In genomic region chr1:43454270-43455011, GRCh38 we compare ENCODE assay signal across 7 cellular contexts. TPM values are rescaled to one million over a fixed set of nuclear protein-coding genes. Genes with fewer than 3 reads are reported as not detected.
A peak's percentile ranks its signal among the peaks of the same experiment; 100 is the strongest.
DNase-seq lines count a peak whose midpoint lies in the region; ATAC-seq and FAIRE-seq lines count a peak whose summit lies in the region.

No MANE protein-coding gene starts in this region.

- H3K27me3 ChIP-seq in mesenchymal stem cell (ENCODE audit: control insufficient read depth in 1 of 2, insufficient read depth in 1 of 2, low read length in 2 of 2): no peaks in the 10 kb centered on the region

- peak overlapping the region; percentile 89 for H4K8ac ChIP-seq in mesenchymal stem cell (ENCODE audit: low read length)

- no peak overlapping the region for H3K23ac ChIP-seq in mesenchymal stem cell (ENCODE audit: low read length in 2 of 2)

- H2AK5ac ChIP-seq in mesenchymal stem cell (ENCODE audit: low read length, severe bottlenecking): no peak overlapping the region

- no peak overlapping the region for H2BK120ac ChIP-seq in mesenchymal stem cell (ENCODE audit: low read depth, low read length)

- peak; percentile 84 for FAIRE-seq in endometrium (lab: Jason Lieb, UNC)

- WGBS in mesenchymal stem cell: 30% methylated on average over 19 of the region's 19 CpGs

- peak overlapping the region; percentile 45 for H4K91ac ChIP-seq in mesenchymal stem cell (ENCODE audit: low read length)

- peaks cover 13% of the 10 kb centered on the region for H3K79me1 ChIP-seq in mesenchymal stem cell (replicated peaks; ENCODE audit: low read length, poor library complexity, severe bottlenecking)

- H3K4me1 ChIP-seq in mesenchymal stem cell (ENCODE audit: control insufficient read depth, insufficient read depth, low read depth, low read length): peaks cover 16% of the 10 kb centered on the region

- H2BK12ac ChIP-seq in mesenchymal stem cell (ENCODE audit: low read length in 2 of 2): peak overlapping the region; percentile 28 to 29

- H2AFZ ChIP-seq in mesenchymal stem cell (ENCODE audit: low read depth, low read length): peak overlapping the region; percentile 20

- DNase-seq in NCI-H524 treated with DMSO at 0.1 percent for 48 hours (lab: John Stamatoyannopoulos, UW): peak; percentile 17
- DNase-seq in activated CD8-positive, alpha-beta memory T cell treated with anti-CD3 and anti-CD28 coated beads, Interleukin-2, amount 50 U/mL, for 24 hours (ENCODE audit: extremely low read depth): peak; percentile 26
- peak; percentile 79 for DNase-seq in mesenchymal stem cell
- DNase-seq in stimulated activated CD8-positive, alpha-beta memory T cell treated with anti-CD3 and anti-CD28 coated beads, Interleukin-15, amount 100 ng/mL, for 24 hours (ENCODE audit: low read depth): peak; percentile 13

- ATAC-seq in GM18511 (IDR thresholded peaks at IDR 0.05; ENCODE audit: unreplicated experiment): peak; percentile 70
- peak; percentile 81 for ATAC-seq in HG03280 (IDR thresholded peaks at IDR 0.05; ENCODE audit: unreplicated experiment)

- peak overlapping the region; percentile 66 for H3K4me2 ChIP-seq in mesenchymal stem cell (ENCODE audit: low read length, poor library complexity, severe bottlenecking)

- H3K27ac ChIP-seq in mesenchymal stem cell (ENCODE audit: low read length, poor library complexity, severe bottlenecking): peak overlapping the region; percentile 85

- peak overlapping the region; percentile 88 for H3K9ac ChIP-seq in mesenchymal stem cell (ENCODE audit: low read length)

- H3K14ac ChIP-seq in mesenchymal stem cell (ENCODE audit: low read length in 2 of 2): no peak overlapping the region

- H2BK5ac ChIP-seq in mesenchymal stem cell (ENCODE audit: low read depth, low read length, poor library complexity, severe bottlenecking): no peak overlapping the region

- H2BK15ac ChIP-seq in mesenchymal stem cell (ENCODE audit: low read depth, poor library complexity, severe bottlenecking): no peak overlapping the region

- peak overlapping the region; percentile 29 to 78 for H3K4me3 ChIP-seq in mesenchymal stem cell (ENCODE audit: insufficient read depth in 1 of 2, low read depth in 1 of 2, low read length in 2 of 2)

- peak overlapping the region; percentile 58 to 67 for H3K18ac ChIP-seq in mesenchymal stem cell (ENCODE audit: low read depth in 1 of 2, low read length in 2 of 2)

- peaks cover 29 to 30% of the 10 kb centered on the region in 2 experiments for H3K36me3 ChIP-seq in mesenchymal stem cell (ENCODE audit: control insufficient read depth in 1 of 2, insufficient read depth in 2 of 2, low read depth in 1 of 2, low read length in 2 of 2)

- no peaks in the 10 kb centered on the region for H3K9me3 ChIP-seq in mesenchymal stem cell (ENCODE audit: control insufficient read depth, low read length)

- H3K4ac ChIP-seq in mesenchymal stem cell (ENCODE audit: low read depth in 1 of 2, low read length in 2 of 2): peak overlapping the region in 1 of 2 experiments; percentile 34

RNA-seq across cellular contexts. Expression of gene HYI, which starts 0.7 kb away (rescaled TPM):
- polyA plus RNA-seq in mesenchymal stem cell (2013, experiment 1 of 2): 20.4 TPM
- polyA plus RNA-seq in mesenchymal stem cell (2013, experiment 2 of 2): 19.0 TPM

Comparison
In these comparisons a context has a peak if more than half of its experiments do, and no peak if none do; other contexts are left out.
1. Peak in every context shown above with its lines: DNase-seq, ATAC-seq, H3K4me3 ChIP-seq and H3K27ac ChIP-seq.
2. DNase-seq: peak in every context shown above with its lines; median percentile 79 in mesenchymal stem cell; 26 in activated CD8-positive, alpha-beta memory T cell treated with anti-CD3 and anti-CD28 coated beads, Interleukin-2, amount 50 U/mL, for 24 hours; 17 in NCI-H524 treated with DMSO at 0.1 percent for 48 hours; 13 in stimulated activated CD8-positive, alpha-beta memory T cell treated with anti-CD3 and anti-CD28 coated beads, Interleukin-15, amount 100 ng/mL, for 24 hours.